Comparison of ENCODE assay signal across 1 cellular context in genomic region chr7:127946847-127947246, GRCh38.
TF ChIP-seq lines count a peak whose summit lies in the region.

No MANE protein-coding gene starts in this region.

TF ChIP-seq in SK-N-SH, 30 proteins besides CTCF, POLR2A, EP300 and RAD21 (continued from another document):
- TF ChIP-seq IRF3 (IDR thresholded peaks at IDR 0.05; ENCODE audit: low read depth, low read length): no peak
